In genomic region chr6:135888818-135889217, GRCh38 we compare ENCODE assay signal across 20 cellular contexts. TPM values are rescaled to one million over a fixed set of nuclear protein-coding genes. Genes with fewer than 3 reads are reported as not detected.
DNase-seq lines count a peak whose midpoint lies in the region; ATAC-seq, FAIRE-seq and TF ChIP-seq lines count a peak whose summit lies in the region.
"Had no signal": no experiment of that assay in that cellular context is flagged by ENCODE, and none has a peak within 500 bp of the region (broad histone marks: within the 10 kb centered on the region; RNA-seq: fewer than 3 reads in every experiment).

No MANE protein-coding gene starts in this region.

- H3K4me3 ChIP-seq in GM23248: no peak overlapping the region
- H3K4me3 ChIP-seq in osteoblast (ENCODE audit: insufficient read depth, low read length): no peak overlapping the region
- no peak overlapping the region for H3K4me3 ChIP-seq in pancreas
- H3K4me3 ChIP-seq: BLaER1 had no signal

- H3K79me2 ChIP-seq in GM23248 (ENCODE audit: insufficient read depth) (0 out of 2 replicates have a peak, but pooled peaks cover 5% of the 10 kb centered on the region), osteoblast (ENCODE audit: insufficient read depth, low read length) (peaks cover 25% of the 10 kb centered on the region)

- DNase-seq in EL (peak; percentile 21), GM23248 (peak; percentile 52), osteoblast (ENCODE audit: insufficient read length, low spot score, missing footprints) (peak; percentile 64), pancreas (no peak)
- DNase-seq: 8988T; ACHN; BE2C; C1 segment of cervical spinal cord; Caco-2; Calu3; CD4-positive, alpha-beta T cell; CD8-positive, alpha-beta T cell; DMS79 treated with DMSO at 0.1 percent for 48 hours; GF-D8 had no signal

- in situ Hi-C loops in GM23248 (cut with MboI): no loop called here

- no peaks in the 10 kb centered on the region for H3K9me3 ChIP-seq in GM23248 (ENCODE audit: low read depth)
- no peaks in the 10 kb centered on the region for H3K9me3 ChIP-seq in osteoblast (ENCODE audit: low read depth, low read length)
- H3K9me3 ChIP-seq in pancreas: no peaks in the 10 kb centered on the region
- H3K9me3 ChIP-seq: BE2C, BLaER1, Caco-2 had no signal

- H3K9me2 ChIP-seq in GM23248 (ENCODE audit: insufficient read depth): no peaks in the 10 kb centered on the region

- ATAC-seq in HG03039 (IDR thresholded peaks at IDR 0.05; ENCODE audit: unreplicated experiment): no peak
- ATAC-seq in HG03097 (IDR thresholded peaks at IDR 0.05; ENCODE audit: low FRiP score, unreplicated experiment): no peak
- no peak for ATAC-seq in pancreas
- ATAC-seq: CD8-positive, alpha-beta T cell had no signal

- no peaks in the 10 kb centered on the region for H3K4me1 ChIP-seq in GM23248 (ENCODE audit: insufficient read depth)
- H3K4me1 ChIP-seq in osteoblast (ENCODE audit: insufficient read depth, low read length): no peaks in the 10 kb centered on the region
- H3K4me1 ChIP-seq in pancreas: no peaks in the 10 kb centered on the region
- H3K4me1 ChIP-seq: BE2C, BLaER1 had no signal

- H3K27me3 ChIP-seq in GM23248 (replicated peaks; ENCODE audit: insufficient read depth): no peaks in the 10 kb centered on the region
- no peaks in the 10 kb centered on the region for H3K27me3 ChIP-seq in osteoblast (ENCODE audit: insufficient read depth, low read length)
- no peaks in the 10 kb centered on the region for H3K27me3 ChIP-seq in pancreas
- H3K27me3 ChIP-seq: BE2C, BLaER1 had no signal

- H4K20me1 ChIP-seq in GM23248 (ENCODE audit: insufficient read depth) (no peaks in the 10 kb centered on the region), osteoblast (ENCODE audit: insufficient read depth, low read length) (no peaks in the 10 kb centered on the region)
- H4K20me1 ChIP-seq: BLaER1 had no signal

- TF ChIP-seq CTCF in osteoblast (IDR thresholded peaks at IDR 0.05; ENCODE audit: extremely low read depth, low read depth, low read length): no peak
- no peak for TF ChIP-seq CTCF in pancreas (IDR thresholded peaks at IDR 0.05)

- intact Hi-C loops in pancreas (cut with DNase I): no loop called here

- H3K4me2 ChIP-seq in GM23248 (ENCODE audit: unreplicated experiment) (no peak overlapping the region), osteoblast (ENCODE audit: insufficient read depth, low read length) (no peak overlapping the region)
- H3K4me2 ChIP-seq: BLaER1 had no signal

- H3K9ac ChIP-seq in GM23248: no peak overlapping the region
- H3K9ac ChIP-seq: BLaER1 had no signal

- no peaks in the 10 kb centered on the region for H3F3A ChIP-seq in GM23248 (ENCODE audit: insufficient read depth)

- H3K27ac ChIP-seq in GM23248 (no peak overlapping the region), osteoblast (ENCODE audit: low read depth, low read length) (no peak overlapping the region), pancreas (no peak overlapping the region)
- H3K27ac ChIP-seq: BLaER1 had no signal

- no peak overlapping the region for H2AFZ ChIP-seq in GM23248
- no peak overlapping the region for H2AFZ ChIP-seq in osteoblast (ENCODE audit: low read length)

- no peaks in the 10 kb centered on the region for H3K36me3 ChIP-seq in GM23248 (ENCODE audit: low read depth)
- no peaks in the 10 kb centered on the region for H3K36me3 ChIP-seq in osteoblast (ENCODE audit: insufficient read depth, low read length)
- no peaks in the 10 kb centered on the region for H3K36me3 ChIP-seq in pancreas
- H3K36me3 ChIP-seq: BE2C, BLaER1 had no signal

- FAIRE-seq in pancreas (lab: Jason Lieb, UNC): no peak
- FAIRE-seq: D721Med, GM19239 had no signal

RNA-seq across cellular contexts. Expression of gene PDE7B, which starts 37.3 kb away (rescaled TPM):
- total RNA-seq in GM23248 (2014; rRNA removed; shearing (Covaris generic)): 5.7 and 6.8 TPM in 2 replicates
- polyA plus RNA-seq in GM23248 (2016; fragmentation: Nextera tagmentation; extraction: Ambion mirVana) (2.7 and 3.1 TPM in 2 replicates), pancreas (1 to 10 TPM in 1 of 2 donors, under 1 TPM in 1; 0.38 to 1.2 TPM)
- total RNA-seq in osteoblast (25.3 and 33.9 TPM in 2 replicates), pancreas (1 to 10 TPM in 2 of 6 donors, under 1 TPM in 4; 0.41 to 1.7 (median 0.76) TPM)
- total RNA-seq: A673, Caco-2 had no signal

Comparison
In these comparisons a context has a peak if more than half of its experiments do, and no peak if none do; other contexts are left out.
1. DNase-seq: peak in EL (single experiment), GM23248 (single experiment) and osteoblast (single experiment); none in pancreas (0 of 6).